In the genomic region with DNA sequence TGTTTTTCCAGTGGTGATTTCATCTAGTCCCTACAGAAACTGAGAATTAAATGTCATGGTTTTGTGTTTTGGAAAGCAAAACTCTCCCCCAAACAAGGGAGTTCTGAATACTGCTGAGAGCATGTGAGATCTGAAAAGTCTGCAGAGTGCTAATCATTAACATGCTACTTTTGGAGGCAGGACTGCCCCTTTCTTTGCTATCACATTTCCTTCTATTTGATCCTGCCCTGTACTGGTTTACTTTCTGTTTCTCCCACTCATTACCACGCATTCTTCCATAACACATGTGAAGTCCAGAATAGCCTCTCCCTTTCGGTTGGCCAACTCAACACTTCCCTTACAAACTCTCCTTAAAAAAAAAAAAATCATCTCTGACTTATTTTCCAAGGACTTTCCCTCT, we compare ENCODE assay signal across 8 cellular contexts.
DNase-seq lines count a peak whose midpoint lies in the region; ATAC-seq and TF ChIP-seq lines count a peak whose summit lies in the region.

No MANE protein-coding gene starts in this region.

- peak overlapping the region; percentile 68 for H3K4me2 ChIP-seq in PC-9

- peaks cover 27% of the 10 kb centered on the region for H3K79me2 ChIP-seq in PC-9 (ENCODE audit: low read depth)

- POLR2A ChIA-PET in PC-9 (lab: Charles Lee; ENCODE audit: unreplicated experiment) = no interaction called here

- CTCF ChIA-PET in PC-9 (lab: Charles Lee) = no interaction called here

- H3K4me1 ChIP-seq in PC-9 (replicated peaks; ENCODE audit: insufficient read depth) = peaks cover 58% of the 10 kb centered on the region
- H3K4me1 ChIP-seq in foreskin keratinocyte = peaks cover 51% of the 10 kb centered on the region
- peaks cover 5 to 47% (median 22%) of the 10 kb centered on the region in 6 donors for H3K4me1 ChIP-seq in spleen

- peak overlapping the region; percentile 42; the same call in 1 of the 2 replicates for H3K4me3 ChIP-seq in PC-9
- no peak overlapping the region for H3K4me3 ChIP-seq in spleen

- H3F3A ChIP-seq in PC-9 (ENCODE audit: insufficient read depth, low read depth) = peaks cover 36% of the 10 kb centered on the region

- BruUV-seq in PC-9 (replicated peaks; lab: Mats Ljungman, UMichigan) = no TSS peak

- H3K27me3 ChIP-seq in PC-9 (ENCODE audit: insufficient read depth, low read depth) (no peaks in the 10 kb centered on the region), foreskin keratinocyte (no peaks in the 10 kb centered on the region), spleen (replicated peaks in 1 of 7) (no peaks in the 10 kb centered on the region)

- ATAC-seq in GM18508 (IDR thresholded peaks at IDR 0.05; ENCODE audit: insufficient read depth, unreplicated experiment) = peak; percentile 92
- ATAC-seq in HG02678 (IDR thresholded peaks at IDR 0.05; ENCODE audit: unreplicated experiment) = peak; percentile 94
- ATAC-seq in foreskin keratinocyte = no peak

- no peaks in the 10 kb centered on the region for H3K9me2 ChIP-seq in PC-9 (ENCODE audit: insufficient read depth)

- no peaks in the 10 kb centered on the region for H3K9me3 ChIP-seq in PC-9 (ENCODE audit: insufficient read depth, low read depth)
- H3K9me3 ChIP-seq in spleen = no peaks in the 10 kb centered on the region

- no peak for TF ChIP-seq POLR2A in spleen (IDR thresholded peaks at IDR 0.05)

- DNase-seq in PC-9 (peak in 1 of 2 experiments; percentile 57), foreskin keratinocyte (peak in 1 of 2 donors; percentile 53), spleen (no peak), NCI-H345 treated with DMSO at 0.1 percent for 48 hours (lab: John Stamatoyannopoulos, UW; ENCODE audit: unreplicated experiment) (no peak), iPS-NIHi7 (ENCODE audit: extremely low spot score) (no peak), A172 (ENCODE audit: low spot score) (no peak)

- H3K36me3 ChIP-seq in PC-9 (ENCODE audit: low read depth) (0 out of 2 replicates have a peak, but pooled peaks cover 9% of the 10 kb centered on the region), spleen (no peaks in the 10 kb centered on the region)

- intact Hi-C loops in PC-9 (cut with micrococcal nuclease; ENCODE audit: unreplicated experiment) (loop anchor here (1.0 to 10.0 kb wide), 4 partner anchors 12 to 374 kb away; no protein-coding TSS in a partner anchor), spleen (cut with DNase I; ENCODE audit: low total_unique reads) (no loop called here)

- WGBS in spleen, 5 donors = 14 to 25% (median 24%) methylated on average over 2 of the region's 2 CpGs

- H2AFZ ChIP-seq in PC-9 = no peak overlapping the region

- H3K27ac ChIP-seq in PC-9 (peak overlapping the region; percentile 91), foreskin keratinocyte (peak overlapping the region; percentile 92), spleen (peak overlapping the region in 7 of 8 donors; percentile 15 to 69 (median 41))

- TF ChIP-seq CTCF in PC-9 (conservative IDR thresholded peaks at IDR 0.05) = no peak
- no peak for TF ChIP-seq CTCF in foreskin keratinocyte (conservative IDR thresholded peaks at IDR 0.05)
- TF ChIP-seq CTCF in spleen (IDR thresholded peaks at IDR 0.05 in 8 of 11, conservative IDR thresholded peaks at IDR 0.05 in 3 of 11) = no peak

- H4K20me1 ChIP-seq in PC-9 (ENCODE audit: insufficient read depth) = no peaks in the 10 kb centered on the region

Comparison
In these comparisons a context has a peak if more than half of its experiments do, and no peak if none do; other contexts are left out.
1. H3K27ac ChIP-seq: peak in every context shown above with its lines; median percentile 92 in foreskin keratinocyte; 91 in PC-9; 41 in spleen.